8 cellular contexts compared by ENCODE assay signal in genomic region chr6:30814137-30815084, GRCh38.
DNase-seq lines count a peak whose midpoint lies in the region; ATAC-seq, FAIRE-seq and TF ChIP-seq lines count a peak whose summit lies in the region.

No MANE protein-coding gene starts in this region.

- H3K36me3 Mint-ChIP-seq in activated T-helper 17 cell treated with anti-CD3 and anti-CD28 coated beads, Interleukin-2, amount 50 U/mL, for 72 hours (ENCODE audit: low read depth) = peaks cover 78% of the 10 kb centered on the region

- no peak for TF ChIP-seq POLR2A in A549 (IDR thresholded peaks at IDR 0.05; ENCODE audit: low read length)

- peak overlapping the region; percentile 55 for H3K4me2 ChIP-seq in A549

- CTCF ChIA-PET in A549 (lab: Yijun Ruan, JAX) = interaction anchor here (0.9 to 2.9 kb wide), 2 partner anchors 7 to 41 kb away, joined by 3 to 13 read pairs; no protein-coding TSS in a partner anchor

- no peak for TF ChIP-seq EP300 in A549 (IDR thresholded peaks at IDR 0.05)

- peak overlapping the region; percentile 92 for H3K27ac Mint-ChIP-seq in activated T-helper 17 cell treated with anti-CD3 and anti-CD28 coated beads, Interleukin-2, amount 50 U/mL, for 72 hours

- peak overlapping the region; percentile 74 for H3K4me3 Mint-ChIP-seq in activated T-helper 17 cell treated with anti-CD3 and anti-CD28 coated beads, Interleukin-2, amount 50 U/mL, for 72 hours

- DNase-seq in A549 (ENCODE audit: low read depth in 1 of 2, low spot score in 1 of 2) (peak; percentile 49 to 60), MV-4-11 (lab: John Stamatoyannopoulos, UW) (peak; percentile 70), iris pigment epithelial cell (ENCODE audit: low read depth) (peak; percentile 86), SHP77 (lab: John Stamatoyannopoulos, UW) (no peak)

- H3K9me3 ChIP-seq in A549 (no peaks in the 10 kb centered on the region), thymus (ENCODE audit: control insufficient read depth) (no peaks in the 10 kb centered on the region)

- POLR2A ChIA-PET in A549 (lab: Yijun Ruan, JAX) = interaction anchor here (0.6 kb wide), 1 partner anchor 80 kb away, joined by 3 read pairs; no protein-coding TSS in a partner anchor

- H3K27me3 ChIP-seq in thymus (ENCODE audit: control insufficient read depth, insufficient read depth) = no peaks in the 10 kb centered on the region

- H3K36me3 ChIP-seq in thymus (ENCODE audit: control insufficient read depth, insufficient read depth) = peaks cover 6% of the 10 kb centered on the region

- ATAC-seq in A549 (peak; percentile 66 to 76; a peak in 5 of 6 replicates), GM21737 (IDR thresholded peaks at IDR 0.05; ENCODE audit: unreplicated experiment) (no peak), GM18907 (IDR thresholded peaks at IDR 0.05; ENCODE audit: unreplicated experiment) (no peak)
- ATAC-seq in activated T-helper 17 cell treated with anti-CD3 and anti-CD28 coated beads, Interleukin-2, amount 50 U/mL, for 72 hours (replicated peaks) = peak; percentile 44

- H3K27me3 Mint-ChIP-seq in activated T-helper 17 cell treated with anti-CD3 and anti-CD28 coated beads, Interleukin-2, amount 50 U/mL, for 72 hours = no peaks in the 10 kb centered on the region

- H3K4me1 Mint-ChIP-seq in activated T-helper 17 cell treated with anti-CD3 and anti-CD28 coated beads, Interleukin-2, amount 50 U/mL, for 72 hours = peaks cover 60% of the 10 kb centered on the region

- FAIRE-seq in A549 (lab: Jason Lieb, UNC) = no peak

- H3K4me3 ChIP-seq in A549 = no peak overlapping the region
- no peak overlapping the region for H3K4me3 ChIP-seq in thymus (ENCODE audit: low read length)

- peaks cover 10% of the 10 kb centered on the region for H3K9me3 Mint-ChIP-seq in activated T-helper 17 cell treated with anti-CD3 and anti-CD28 coated beads, Interleukin-2, amount 50 U/mL, for 72 hours

- H3K27ac ChIP-seq in A549 = peak overlapping the region; percentile 77 to 90
- peak overlapping the region; percentile 52 for H3K27ac ChIP-seq in thymus (ENCODE audit: low read depth)

- no peak for TF ChIP-seq RAD21 in A549 (conservative IDR thresholded peaks at IDR 0.05 in 1 of 2, IDR thresholded peaks at IDR 0.05 in 1 of 2)

- 45% methylated on average over 11 of the region's 11 CpGs for WGBS in A549 (ENCODE audit: missing lambda C conversion rate)
- 56% methylated on average over 11 of the region's 11 CpGs for WGBS in thymus

- TF ChIP-seq CTCF in A549 (IDR thresholded peaks at IDR 0.05) = no peak

- H3K4me1 ChIP-seq in A549 (peaks cover 58% of the 10 kb centered on the region), thymus (ENCODE audit: control insufficient read depth, insufficient read depth, low read length) (peaks cover 4% of the 10 kb centered on the region)

TF ChIP-seq in A549, 52 proteins besides CTCF, POLR2A, EP300 and RAD21:
- TF ChIP-seq JUNB (IDR thresholded peaks at IDR 0.05) = peak; percentile 35; the same call in 1 of the 2 replicates
- TF ChIP-seq ESRRA (IDR thresholded peaks at IDR 0.05; ENCODE audit: borderline replicate concordance, low read length) = no peak
- TF ChIP-seq GATA3 (IDR thresholded peaks at IDR 0.05; ENCODE audit: borderline replicate concordance) = no peak
- 0 out of 2 replicates have a peak, but pooled peaks have one; percentile 33 for TF ChIP-seq FOXS1 (CRISPR knock-in tag; IDR thresholded peaks at IDR 0.05)
- TF ChIP-seq E2F6 (IDR thresholded peaks at IDR 0.05; ENCODE audit: borderline replicate concordance, low read depth) = peak; percentile 50; the same call in 1 of the 2 replicates
- TF ChIP-seq KDM1A (IDR thresholded peaks at IDR 0.05; ENCODE audit: low read depth) = no peak
- peak; percentile 67 for TF ChIP-seq USF2 (IDR thresholded peaks at IDR 0.05)
- no peak for TF ChIP-seq HOXB5 (CRISPR knock-in tag; IDR thresholded peaks at IDR 0.05)
- TF ChIP-seq MAX (IDR thresholded peaks at IDR 0.05) = peak; percentile 76
- 0 out of 2 replicates have a peak, but pooled peaks have one; percentile 41 for TF ChIP-seq ATOH8 (CRISPR knock-in tag; IDR thresholded peaks at IDR 0.05; ENCODE audit: low read depth)
- no peak for TF ChIP-seq POLR2AphosphoS2 (conservative IDR thresholded peaks at IDR 0.05; ENCODE audit: low read length)
- TF ChIP-seq FOSL2 (IDR thresholded peaks at IDR 0.05) = peak; percentile 28; the same call in 1 of the 2 replicates
- TF ChIP-seq FOSL2 (CRISPR knock-in tag; IDR thresholded peaks at IDR 0.05) = peak; percentile 82

Comparison
In these comparisons a context has a peak if more than half of its experiments do, and no peak if none do; other contexts are left out.
1. ATAC-seq: peak in A549 (2 of 2) and activated T-helper 17 cell treated with anti-CD3 and anti-CD28 coated beads, Interleukin-2, amount 50 U/mL, for 72 hours (single experiment); none in GM21737 (single experiment) and GM18907 (single experiment).
2. DNase-seq: peak in A549 (2 of 2), MV-4-11 (single experiment) and iris pigment epithelial cell (single experiment); none in SHP77 (0 of 2).